14 cellular contexts compared by ENCODE assay signal in genomic region chr18:59715966-59716369, GRCh38. TPM values are rescaled to one million over a fixed set of nuclear protein-coding genes. Genes with fewer than 3 reads are reported as not detected.
DNase-seq lines count a peak whose midpoint lies in the region; ATAC-seq and TF ChIP-seq lines count a peak whose summit lies in the region.
"Had no signal": no experiment of that assay in that cellular context is flagged by ENCODE, and none has a peak within 500 bp of the region (broad histone marks: within the 10 kb centered on the region; RNA-seq: fewer than 3 reads in every experiment).

No MANE protein-coding gene starts in this region.

- H3K27ac Mint-ChIP-seq in Calu3 (ENCODE audit: unreplicated experiment) = peak overlapping the region; percentile 15
- no peak overlapping the region for H3K27ac Mint-ChIP-seq in activated naive CD4-positive, alpha-beta T cell treated with anti-CD3 and anti-CD28 coated beads, Interleukin-2, amount 50 U/mL, for 72 hours
- H3K27ac Mint-ChIP-seq: activated B cell treated with CpG ODN at 0.5 μM for 24 hours; activated T-helper 1 cell treated with anti-CD3 and anti-CD28 coated beads, Interleukin-12 subunit alpha, Interleukin-12 subunit beta, Interleukin-2, Interleukin-4 antibody, amounts not matched to agents 30 ng/mL and 10 ng/mL and 1 ng/mL, durations not matched to agents 14 hours and 24 hours and 36 hours; dendritic cell treated with granulocyte-macrophage colony-stimulating factor and Interleukin-4, amounts not matched to agents 40 ng/mL and 50 ng/mL, for 4 days; naive thymus-derived CD8-positive, alpha-beta T cell; stimulated activated naive CD8-positive, alpha-beta T cell treated with anti-CD3 and anti-CD28 coated beads, Interleukin-15, Interleukin-2, amounts not matched to agents 100 ng/mL and 50 ng/mL, for 24 hours had no signal

- TF ChIP-seq CTCF in Calu3 (IDR thresholded peaks at IDR 0.05; ENCODE audit: unreplicated experiment) = no peak

- intact Hi-C loops in Calu3 (cut with micrococcal nuclease; ENCODE audit: unreplicated experiment) (no loop called here), head of caudate nucleus (cut with DNase I) (no loop called here)

- CTCF ChIA-PET in Calu3 (lab: Charles Lee) = no interaction called here

- peak; percentile 17 for DNase-seq in Calu3
- peak; percentile 83 for DNase-seq in NCI-H69 (lab: John Stamatoyannopoulos, UW)
- DNase-seq in dedifferentiated amniotic fluid mesenchymal stem cell (ENCODE audit: extremely low spot score) = peak; percentile 84
- DNase-seq in myocyte (ENCODE audit: low read depth) = peak; percentile 63
- DNase-seq in head of caudate nucleus = no peak
- DNase-seq in activated CD4-positive, alpha-beta T cell treated with anti-CD3 and anti-CD28 coated beads, Interleukin-2, amount 50 U/mL, for 48 hours = no peak
- no peak for DNase-seq in activated naive CD4-positive, alpha-beta T cell treated with anti-CD3 and anti-CD28 coated beads, Interleukin-2, amount 50 U/mL, for 72 hours (ENCODE audit: low spot score in 2 of 2)
- DNase-seq: activated B cell treated with CpG ODN at 0.5 μM for 24 hours; naive thymus-derived CD8-positive, alpha-beta T cell; RPMI8226 had no signal

- no peaks in the 10 kb centered on the region for H3K27me3 Mint-ChIP-seq in Calu3 (ENCODE audit: unreplicated experiment)
- H3K27me3 Mint-ChIP-seq: activated B cell treated with CpG ODN at 0.5 μM for 24 hours; dendritic cell treated with granulocyte-macrophage colony-stimulating factor and Interleukin-4, amounts not matched to agents 40 ng/mL and 50 ng/mL, for 4 days had no signal

- no peaks in the 10 kb centered on the region for H3K9me3 Mint-ChIP-seq in Calu3 (ENCODE audit: low read depth, unreplicated experiment)
- H3K9me3 Mint-ChIP-seq in activated naive CD4-positive, alpha-beta T cell treated with anti-CD3 and anti-CD28 coated beads, Interleukin-2, amount 50 U/mL, for 72 hours = peaks cover 0 to 8% of the 10 kb centered on the region in 2 donors
- H3K9me3 Mint-ChIP-seq: activated B cell treated with CpG ODN at 0.5 μM for 24 hours; activated T-helper 1 cell treated with anti-CD3 and anti-CD28 coated beads, Interleukin-12 subunit alpha, Interleukin-12 subunit beta, Interleukin-2, Interleukin-4 antibody, amounts not matched to agents 30 ng/mL and 10 ng/mL and 1 ng/mL, durations not matched to agents 14 hours and 24 hours and 36 hours; dendritic cell treated with granulocyte-macrophage colony-stimulating factor and Interleukin-4, amounts not matched to agents 40 ng/mL and 50 ng/mL, for 4 days; stimulated activated naive CD8-positive, alpha-beta T cell treated with anti-CD3 and anti-CD28 coated beads, Interleukin-15, Interleukin-2, amounts not matched to agents 100 ng/mL and 50 ng/mL, for 24 hours had no signal

- no TSS peak for BruUV-seq in Calu3 (replicated peaks; lab: Mats Ljungman, UMichigan)

- peaks cover 4% of the 10 kb centered on the region for H3K36me3 Mint-ChIP-seq in Calu3 (ENCODE audit: insufficient read depth, unreplicated experiment)
- no peaks in the 10 kb centered on the region for H3K36me3 Mint-ChIP-seq in activated naive CD4-positive, alpha-beta T cell treated with anti-CD3 and anti-CD28 coated beads, Interleukin-2, amount 50 U/mL, for 72 hours
- H3K36me3 Mint-ChIP-seq: naive thymus-derived CD8-positive, alpha-beta T cell had no signal

- peaks cover 31% of the 10 kb centered on the region for H3K4me1 Mint-ChIP-seq in Calu3 (ENCODE audit: low read depth, unreplicated experiment)
- H3K4me1 Mint-ChIP-seq: activated B cell treated with CpG ODN at 0.5 μM for 24 hours; naive thymus-derived CD8-positive, alpha-beta T cell had no signal

- no peak for ATAC-seq in activated naive CD4-positive, alpha-beta T cell treated with anti-CD3 and anti-CD28 coated beads, Interleukin-2, amount 50 U/mL, for 72 hours
- ATAC-seq in GM18520 (IDR thresholded peaks at IDR 0.05; ENCODE audit: unreplicated experiment) = no peak
- ATAC-seq: naive thymus-derived CD8-positive, alpha-beta T cell had no signal

- no peak overlapping the region for H3K4me3 Mint-ChIP-seq in Calu3 (ENCODE audit: low read depth, unreplicated experiment)
- H3K4me3 Mint-ChIP-seq: activated B cell treated with CpG ODN at 0.5 μM for 24 hours; activated T-helper 1 cell treated with anti-CD3 and anti-CD28 coated beads, Interleukin-12 subunit alpha, Interleukin-12 subunit beta, Interleukin-2, Interleukin-4 antibody, amounts not matched to agents 30 ng/mL and 10 ng/mL and 1 ng/mL, durations not matched to agents 14 hours and 24 hours and 36 hours; dendritic cell treated with granulocyte-macrophage colony-stimulating factor and Interleukin-4, amounts not matched to agents 40 ng/mL and 50 ng/mL, for 4 days; naive thymus-derived CD8-positive, alpha-beta T cell; stimulated activated naive CD8-positive, alpha-beta T cell treated with anti-CD3 and anti-CD28 coated beads, Interleukin-15, Interleukin-2, amounts not matched to agents 100 ng/mL and 50 ng/mL, for 24 hours had no signal

RNA-seq across cellular contexts. Expression of gene CCBE1, which starts 18.7 kb away (rescaled TPM):
- 0.05 and 0.12 TPM in 2 replicates for total RNA-seq in Calu3 (2022)
- total RNA-seq in myocyte = 5.6 and 8.6 TPM in 2 replicates
- 5.0 TPM for polyA plus RNA-seq in myocyte (2012)
- under 1 TPM; 0.08 to 0.27 TPM for total RNA-seq in activated naive CD4-positive, alpha-beta T cell treated with anti-CD3 and anti-CD28 coated beads, Interleukin-2, amount 50 U/mL, for 72 hours
- total RNA-seq: activated T-helper 1 cell treated with anti-CD3 and anti-CD28 coated beads, Interleukin-12 subunit alpha, Interleukin-12 subunit beta, Interleukin-2, Interleukin-4 antibody, amounts not matched to agents 30 ng/mL and 10 ng/mL and 1 ng/mL, durations not matched to agents 14 hours and 24 hours and 36 hours; naive thymus-derived CD8-positive, alpha-beta T cell had no signal

Comparison
In these comparisons a context has a peak if more than half of its experiments do, and no peak if none do; other contexts are left out.
1. DNase-seq: peak in Calu3 (single experiment), NCI-H69 (single experiment), dedifferentiated amniotic fluid mesenchymal stem cell (single experiment) and myocyte (single experiment); none in head of caudate nucleus (0 of 42), activated CD4-positive, alpha-beta T cell treated with anti-CD3 and anti-CD28 coated beads, Interleukin-2, amount 50 U/mL, for 48 hours (0 of 2) and activated naive CD4-positive, alpha-beta T cell treated with anti-CD3 and anti-CD28 coated beads, Interleukin-2, amount 50 U/mL, for 72 hours (0 of 2).